Comparison of ENCODE assay signal across 35 cellular contexts in the genomic region with DNA sequence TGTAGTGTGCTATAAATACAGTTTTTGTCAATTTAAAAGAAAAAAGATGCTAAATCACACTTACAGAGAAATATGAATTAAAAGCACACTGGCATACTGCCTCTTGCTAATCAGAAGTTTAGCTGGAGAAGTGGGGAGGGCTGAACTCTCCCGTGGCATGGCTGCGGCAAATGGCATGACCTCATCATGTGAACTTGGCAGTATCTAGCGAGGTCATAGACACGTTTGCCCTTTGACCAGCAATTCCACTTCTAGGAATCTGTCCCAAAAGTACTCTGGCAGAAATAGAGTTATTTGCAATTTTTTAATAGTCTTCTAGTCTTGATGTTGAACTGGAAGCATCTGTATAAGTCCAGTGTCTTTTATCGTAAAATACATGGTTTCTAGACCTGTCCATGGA. TPM values are rescaled to one million over a fixed set of nuclear protein-coding genes. Genes with fewer than 3 reads are reported as not detected.
DNase-seq lines count a peak whose midpoint lies in the region; ATAC-seq, FAIRE-seq and TF ChIP-seq lines count a peak whose summit lies in the region.
"Had no signal": no experiment of that assay in that cellular context is flagged by ENCODE, and none has a peak within 500 bp of the region (broad histone marks: within the 10 kb centered on the region; RNA-seq: fewer than 3 reads in every experiment).

No MANE protein-coding gene starts in this region.

- TF ChIP-seq RAD21 in HepG2 (CRISPR knock-in tag; IDR thresholded peaks at IDR 0.05): no peak
- peak in 1 of 2 donors; percentile 14 for TF ChIP-seq RAD21 in liver (IDR thresholded peaks at IDR 0.05)

- in situ Hi-C loops in HepG2 (cut with HindIII; ENCODE audit: extremely low pct_ligation_motif_present, low pct_unique_long_range_greater_than_20kb): no loop called here

- no peak for TF ChIP-seq EP300 in HepG2 (IDR thresholded peaks at IDR 0.05; ENCODE audit: low read depth in 2 of 2, low read length in 2 of 2)
- no peak for TF ChIP-seq EP300 in HepG2 (CRISPR knock-in tag; IDR thresholded peaks at IDR 0.05; ENCODE audit: borderline replicate concordance)

- ATAC-seq in left lobe of liver (peak; percentile 70), HepG2 (no peak), right lobe of liver (peak; percentile 59 to 79 (median 66))
- ATAC-seq: A549; CD8-positive, alpha-beta T cell had no signal

- CTCF ChIA-PET in HepG2 (lab: Yijun Ruan, JAX; ENCODE audit: low intra/inter-chr PET ratio, low total read pairs): no interaction called here

- no peaks in the 10 kb centered on the region for H3K27me3 ChIP-seq in HepG2 (ENCODE audit: control insufficient read depth in 1 of 2, insufficient read depth in 2 of 2, low read length in 2 of 2)
- no peaks in the 10 kb centered on the region for H3K27me3 ChIP-seq in liver (ENCODE audit: control insufficient read depth in 4 of 4, insufficient read depth in 4 of 4, low read length in 3 of 4)
- H3K27me3 ChIP-seq in right lobe of liver: no peaks in the 10 kb centered on the region
- H3K27me3 ChIP-seq: BE2C had no signal

- TF ChIP-seq POLR2A in HepG2 (IDR thresholded peaks at IDR 0.05; ENCODE audit: insufficient read depth in 1 of 2, low read depth in 2 of 2, low read length in 2 of 2) (no peak), right lobe of liver (IDR thresholded peaks at IDR 0.05) (no peak), H54 (IDR thresholded peaks at IDR 0.05; ENCODE audit: low read depth, low read length) (no peak)

- intact Hi-C loops in HepG2 (cut with micrococcal nuclease; ENCODE audit: unreplicated experiment): no loop called here
- intact Hi-C loops in right lobe of liver (cut with DNase I): no loop called here

- no peak overlapping the region for H3K4me2 ChIP-seq in HepG2 (ENCODE audit: low read depth, low read length)
- H3K4me2 ChIP-seq: A549; BLaER1; BLaER1 treated with 17β-estradiol and CSF1 and Interleukin-3, amounts not matched to agents 10 nM and 100 nM had no signal

- DNase-seq in left lobe of liver (ENCODE audit: low spot score) (peak; percentile 74), HepG2 (ENCODE audit: low spot score) (no peak), right lobe of liver (peak; percentile 51 to 80 (median 75)), inferior parietal cortex (ENCODE audit: extremely low spot score) (no peak), DMS79 (lab: John Stamatoyannopoulos, UW) (no peak), H54 (ENCODE audit: insufficient read length, low spot score) (no peak), NCI-H524 (lab: John Stamatoyannopoulos, UW) (no peak)
- DNase-seq: 8988T; ACHN; AML-193; BE2C; C1 segment of cervical spinal cord; Caco-2; Calu3; CD4-positive, alpha-beta memory T cell; CD4-positive, alpha-beta T cell; CD4-positive, CD25-positive, alpha-beta regulatory T cell; CD8-positive, alpha-beta memory T cell; CD8-positive, alpha-beta T cell; COR-L47; DMS 273 treated with DMSO at 0.1 percent for 48 hours; DMS153; DMS53; DMS79 treated with DMSO at 0.1 percent for 48 hours; DND-41; EL had no signal

- H3K9ac ChIP-seq in HepG2 (ENCODE audit: insufficient read depth, low read depth, low read length): no peak overlapping the region
- H3K9ac ChIP-seq in liver (ENCODE audit: low read depth in 1 of 2, low read length in 2 of 2): no peak overlapping the region
- H3K9ac ChIP-seq: BLaER1; BLaER1 treated with 17β-estradiol and CSF1 and Interleukin-3, amounts not matched to agents 10 nM and 100 nM had no signal

- POLR2A ChIA-PET in HepG2 (lab: Yijun Ruan, JAX): no interaction called here

- 0 out of 2 replicates have a peak, but pooled peaks cover 4% of the 10 kb centered on the region for H3K9me3 ChIP-seq in HepG2 (ENCODE audit: low read length)
- no peaks in the 10 kb centered on the region for H3K9me3 ChIP-seq in liver (ENCODE audit: control insufficient read depth in 4 of 4, low read length in 3 of 4)
- H3K9me3 ChIP-seq in right lobe of liver: no peaks in the 10 kb centered on the region
- H3K9me3 ChIP-seq: A549, BE2C, BLaER1, Caco-2 had no signal

- BruUV-seq in HepG2 (replicated peaks; lab: Mats Ljungman, UMichigan): no TSS peak

- H4K20me1 ChIP-seq in HepG2 (ENCODE audit: insufficient read depth, low read length): no peaks in the 10 kb centered on the region; the same call in 1 of the 2 replicates

- H2AFZ ChIP-seq in HepG2 (ENCODE audit: low read length): no peak overlapping the region

- peaks cover 66% of the 10 kb centered on the region for H3K4me1 ChIP-seq in HepG2 (ENCODE audit: insufficient read depth, low read length)
- peaks cover 3 to 34% (median 30%) of the 10 kb centered on the region in 4 donors for H3K4me1 ChIP-seq in liver (ENCODE audit: control insufficient read depth in 4 of 4, insufficient read depth in 4 of 4, low read length in 3 of 4)
- H3K4me1 ChIP-seq in right lobe of liver: peaks cover 0 to 31% (median 15%) of the 10 kb centered on the region in 4 donors
- H3K4me1 ChIP-seq: A549 had no signal

- FAIRE-seq in HepG2 (lab: Jason Lieb, UNC) (no peak), H54 (lab: Jason Lieb, UNC) (no peak)
- FAIRE-seq: A204.1, A549, D721Med had no signal

- H3K36me3 ChIP-seq in HepG2 (replicated peaks in 1 of 2; ENCODE audit: control insufficient read depth in 1 of 2, insufficient read depth in 2 of 2, low read length in 2 of 2) (no peaks in the 10 kb centered on the region; a peak in 1 of 5 replicates), liver (ENCODE audit: control insufficient read depth in 4 of 4, insufficient read depth in 3 of 4, low read depth in 1 of 4, low read length in 3 of 4) (no peaks in the 10 kb centered on the region), right lobe of liver (no peaks in the 10 kb centered on the region)
- H3K36me3 ChIP-seq: BE2C; BLaER1; BLaER1 treated with 17β-estradiol and CSF1 and Interleukin-3, amounts not matched to agents 10 nM and 100 nM had no signal

- TF ChIP-seq CTCF in HepG2 (CRISPR knock-in tag; IDR thresholded peaks at IDR 0.05): no peak
- TF ChIP-seq CTCF in liver (IDR thresholded peaks at IDR 0.05; ENCODE audit: low read depth, low read length, missing input control): no peak
- no peak for TF ChIP-seq CTCF in right lobe of liver (IDR thresholded peaks at IDR 0.05)

- no peak overlapping the region for H3K27ac ChIP-seq in HepG2 (ENCODE audit: extremely low read length, insufficient read depth, low read length)
- peak overlapping the region; percentile 49 to 84 for H3K27ac ChIP-seq in liver (ENCODE audit: low read depth in 1 of 2, low read length in 2 of 2)
- peak overlapping the region in 2 of 3 donors; percentile 25 to 71 for H3K27ac ChIP-seq in right lobe of liver
- H3K27ac ChIP-seq: 22Rv1; A549; BLaER1; BLaER1 treated with 17β-estradiol and CSF1 and Interleukin-3, amounts not matched to agents 10 nM and 100 nM; C4-2B had no signal

- 90% methylated on average over 5 of the region's 5 CpGs for WGBS in HepG2 (ENCODE audit: low lambda C conversion rate)
- WGBS in liver: 31% methylated on average over 5 of the region's 5 CpGs
- WGBS in right lobe of liver (ENCODE audit: insufficient coverage, low coverage, low lambda C conversion rate, missing lambda C conversion rate): 4% methylated on average over 3 of the region's 5 CpGs

- no peaks in the 10 kb centered on the region for H3K79me2 ChIP-seq in HepG2 (ENCODE audit: insufficient read depth, low read length)

- no peak overlapping the region for H3K4me3 ChIP-seq in HepG2 (replicated peaks in 1 of 3; ENCODE audit: insufficient read depth in 1 of 3, low read depth in 2 of 3, low read length in 3 of 3)
- no peak overlapping the region for H3K4me3 ChIP-seq in liver (ENCODE audit: low read depth in 1 of 3, low read length in 3 of 3)
- no peak overlapping the region for H3K4me3 ChIP-seq in right lobe of liver
- H3K4me3 ChIP-seq: A549; BLaER1; BLaER1 treated with 17β-estradiol and CSF1 and Interleukin-3, amounts not matched to agents 10 nM and 100 nM had no signal

TF ChIP-seq in HepG2, 621 proteins besides CTCF, POLR2A, EP300 and RAD21:
- TF ChIP-seq ATF7 (IDR thresholded peaks at IDR 0.05) (peak; percentile 53; the same call in 1 of the 2 replicates), ATF7 (CRISPR knock-in tag; IDR thresholded peaks at IDR 0.05) (no peak), KLF11 (CRISPR knock-in tag; IDR thresholded peaks at IDR 0.05) (no peak)

TF ChIP-seq in liver, 16 proteins besides CTCF, POLR2A, EP300 and RAD21 (continues in another document):
- TF ChIP-seq, protein P1, sequence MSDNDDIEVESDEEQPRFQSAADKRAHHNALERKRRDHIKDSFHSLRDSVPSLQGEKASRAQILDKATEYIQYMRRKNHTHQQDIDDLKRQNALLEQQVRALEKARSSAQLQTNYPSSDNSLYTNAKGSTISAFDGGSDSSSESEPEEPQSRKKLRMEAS (IDR thresholded peaks at IDR 0.05): peak; percentile 29
- peak; percentile 66 for TF ChIP-seq HNF4G (IDR thresholded peaks at IDR 0.05)
- TF ChIP-seq FOXA1 (IDR thresholded peaks at IDR 0.05): no peak
- peak; percentile 83 for TF ChIP-seq SP1 (IDR thresholded peaks at IDR 0.05)
- TF ChIP-seq FOXA2 (IDR thresholded peaks at IDR 0.05): no peak
- TF ChIP-seq EGR1 (IDR thresholded peaks at IDR 0.05; ENCODE audit: low read depth in 2 of 2): no peak

RNA-seq across cellular contexts. Expression of gene MCF2L, which starts 42.0 kb away (rescaled TPM):
- total RNA-seq in left lobe of liver (14.9 TPM), HepG2 (2016; rRNA removed; fragmentation: Illumina TruSeq; extraction: Trizol) (13.7 and 19.4 TPM in 2 replicates), liver (10 to 100 TPM in 1 of 2 donors, 1 to 10 TPM in 1; 9.1 to 12.8 TPM), right lobe of liver (10 to 100 TPM in 5 of 6 experiments, 1 to 10 TPM in 1; 9.6 to 18.4 (median 11.7) TPM)
- total RNA-seq in HepG2 (2016; cell fraction: cytosol; rRNA removed; fragmentation: Illumina TruSeq; extraction: Trizol; ENCODE audit: low read depth): 2.3 and 3.4 TPM in 2 replicates
- 10.9 and 20.3 TPM in 2 replicates for total RNA-seq in HepG2 (2016; cell fraction: insoluble cytoplasmic fraction; rRNA removed; fragmentation: Illumina TruSeq; extraction: Trizol)
- 5.5 and 5.6 TPM in 2 replicates for total RNA-seq in HepG2 (2016; cell fraction: membrane; rRNA removed; fragmentation: Illumina TruSeq; extraction: Trizol)
- 24.6 and 25.3 TPM in 2 replicates for total RNA-seq in HepG2 (2016; cell fraction: nucleus; rRNA removed; fragmentation: Illumina TruSeq; extraction: Trizol)
- polyA plus RNA-seq in HepG2 (2011; rRNA removed) (28.4 and 33.6 TPM in 2 replicates), liver (1 to 10 TPM; 2.9 to 5.1 TPM)
- polyA plus RNA-seq in HepG2 (2011; cell fraction: cytosol; rRNA removed): 13.6 and 15.2 TPM in 2 replicates
- 196 and 262 TPM in 2 replicates for polyA plus RNA-seq in HepG2 (2011; cell fraction: nucleus; rRNA removed)
- 26.3 and 28.9 TPM in 2 replicates for polyA plus RNA-seq in HepG2 (2012)
- polyA plus RNA-seq in HepG2 (2016; cell fraction: cytosol; fragmentation: Illumina TruSeq; extraction: Trizol; ENCODE audit: low read depth): 1.1 and 1.3 TPM in 2 replicates
- polyA plus RNA-seq in HepG2 (2016; cell fraction: insoluble cytoplasmic fraction; fragmentation: Illumina TruSeq; extraction: Trizol; ENCODE audit: low read depth): 10.3 and 10.5 TPM in 2 replicates
- polyA plus RNA-seq in HepG2 (2016; cell fraction: membrane; fragmentation: Illumina TruSeq; extraction: Trizol; ENCODE audit: low read depth): 1.6 and 2.4 TPM in 2 replicates
- 57.7 and 66.1 TPM in 2 replicates for polyA plus RNA-seq in HepG2 (2016; cell fraction: nucleus; fragmentation: Illumina TruSeq; extraction: Trizol; ENCODE audit: insufficient read depth, low read depth)
- polyA minus RNA-seq in HepG2 (2011; rRNA and poly(A)+ RNA removed; ENCODE audit: low replicate concordance): 39.0 and 75.0 TPM in 2 replicates
- 16.7 and 21.1 TPM in 2 replicates for polyA minus RNA-seq in HepG2 (2011; cell fraction: cytosol; rRNA and poly(A)+ RNA removed)
- 89.5 and 90.6 TPM in 2 replicates for polyA minus RNA-seq in HepG2 (2011; cell fraction: nucleus; rRNA and poly(A)+ RNA removed)
- polyA plus RNA-seq: CD14-positive monocyte had no signal

Comparison
In these comparisons a context has a peak if more than half of its experiments do, and no peak if none do; other contexts are left out.
1. DNase-seq: peak in left lobe of liver (single experiment) and right lobe of liver (3 of 3); none in HepG2 (single experiment), inferior parietal cortex (single experiment), DMS79 (single experiment), H54 (single experiment) and NCI-H524 (0 of 2).